In the genomic region with DNA sequence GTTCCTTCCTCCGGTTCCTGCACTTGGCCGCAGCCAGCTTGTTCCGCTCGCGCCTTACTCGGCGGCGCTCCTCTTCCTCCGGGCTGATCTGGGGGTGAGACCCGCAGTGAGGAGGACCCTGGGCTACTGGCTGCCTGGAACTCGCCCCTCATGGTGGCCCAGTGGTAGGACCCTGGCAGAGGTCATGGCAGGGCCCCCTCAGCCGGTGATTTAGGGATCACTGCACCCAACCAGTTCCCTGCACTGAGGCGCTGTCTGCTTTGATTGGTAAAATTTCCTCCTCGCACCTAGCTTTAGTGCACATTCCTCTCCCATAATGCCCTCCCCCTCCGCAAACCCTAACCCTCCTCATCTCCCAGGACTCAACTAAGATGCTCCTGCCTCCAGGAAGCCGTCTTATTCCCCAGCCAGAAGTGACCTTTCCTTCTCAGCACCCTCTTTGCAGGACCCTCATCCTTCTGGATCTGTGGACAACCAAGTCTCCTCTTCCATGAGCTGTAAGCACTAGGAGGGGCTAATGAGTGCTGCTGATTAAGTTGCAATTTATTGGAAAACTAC, we compare ENCODE assay signal across 1 cellular context.
TF ChIP-seq lines count a peak whose summit lies in the region.

No MANE protein-coding gene starts in this region.

TF ChIP-seq in WTC11, 78 proteins besides CTCF, POLR2A, EP300 and RAD21 (continued from another document):
- TF ChIP-seq, protein P1, sequence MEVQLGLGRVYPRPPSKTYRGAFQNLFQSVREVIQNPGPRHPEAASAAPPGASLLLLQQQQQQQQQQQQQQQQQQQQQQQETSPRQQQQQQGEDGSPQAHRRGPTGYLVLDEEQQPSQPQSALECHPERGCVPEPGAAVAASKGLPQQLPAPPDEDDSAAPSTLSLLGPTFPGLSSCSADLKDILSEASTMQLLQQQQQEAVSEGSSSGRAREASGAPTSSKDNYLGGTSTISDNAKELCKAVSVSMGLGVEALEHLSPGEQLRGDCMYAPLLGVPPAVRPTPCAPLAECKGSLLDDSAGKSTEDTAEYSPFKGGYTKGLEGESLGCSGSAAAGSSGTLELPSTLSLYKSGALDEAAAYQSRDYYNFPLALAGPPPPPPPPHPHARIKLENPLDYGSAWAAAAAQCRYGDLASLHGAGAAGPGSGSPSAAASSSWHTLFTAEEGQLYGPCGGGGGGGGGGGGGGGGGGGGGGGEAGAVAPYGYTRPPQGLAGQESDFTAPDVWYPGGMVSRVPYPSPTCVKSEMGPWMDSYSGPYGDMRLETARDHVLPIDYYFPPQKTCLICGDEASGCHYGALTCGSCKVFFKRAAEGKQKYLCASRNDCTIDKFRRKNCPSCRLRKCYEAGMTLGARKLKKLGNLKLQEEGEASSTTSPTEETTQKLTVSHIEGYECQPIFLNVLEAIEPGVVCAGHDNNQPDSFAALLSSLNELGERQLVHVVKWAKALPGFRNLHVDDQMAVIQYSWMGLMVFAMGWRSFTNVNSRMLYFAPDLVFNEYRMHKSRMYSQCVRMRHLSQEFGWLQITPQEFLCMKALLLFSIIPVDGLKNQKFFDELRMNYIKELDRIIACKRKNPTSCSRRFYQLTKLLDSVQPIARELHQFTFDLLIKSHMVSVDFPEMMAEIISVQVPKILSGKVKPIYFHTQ (CRISPR knock-in tag; IDR thresholded peaks at IDR 0.05): no peak
- TF ChIP-seq FOXK1 (CRISPR knock-in tag; IDR thresholded peaks at IDR 0.05) (no peak), TCF7 (CRISPR knock-in tag; IDR thresholded peaks at IDR 0.05; ENCODE audit: low read depth) (no peak)
- TF ChIP-seq, protein P2, sequence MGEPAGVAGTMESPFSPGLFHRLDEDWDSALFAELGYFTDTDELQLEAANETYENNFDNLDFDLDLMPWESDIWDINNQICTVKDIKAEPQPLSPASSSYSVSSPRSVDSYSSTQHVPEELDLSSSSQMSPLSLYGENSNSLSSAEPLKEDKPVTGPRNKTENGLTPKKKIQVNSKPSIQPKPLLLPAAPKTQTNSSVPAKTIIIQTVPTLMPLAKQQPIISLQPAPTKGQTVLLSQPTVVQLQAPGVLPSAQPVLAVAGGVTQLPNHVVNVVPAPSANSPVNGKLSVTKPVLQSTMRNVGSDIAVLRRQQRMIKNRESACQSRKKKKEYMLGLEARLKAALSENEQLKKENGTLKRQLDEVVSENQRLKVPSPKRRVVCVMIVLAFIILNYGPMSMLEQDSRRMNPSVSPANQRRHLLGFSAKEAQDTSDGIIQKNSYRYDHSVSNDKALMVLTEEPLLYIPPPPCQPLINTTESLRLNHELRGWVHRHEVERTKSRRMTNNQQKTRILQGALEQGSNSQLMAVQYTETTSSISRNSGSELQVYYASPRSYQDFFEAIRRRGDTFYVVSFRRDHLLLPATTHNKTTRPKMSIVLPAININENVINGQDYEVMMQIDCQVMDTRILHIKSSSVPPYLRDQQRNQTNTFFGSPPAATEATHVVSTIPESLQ (CRISPR knock-in tag; IDR thresholded peaks at IDR 0.05): no peak
TF ChIP-seq in WTC11: peak in this region for 0.
